Comparison of ENCODE assay signal across 20 cellular contexts in genomic region chr4:182861346-182861745, GRCh38. TPM values are rescaled to one million over a fixed set of nuclear protein-coding genes. Genes with fewer than 3 reads are reported as not detected.
A peak's percentile ranks its signal among the peaks of the same experiment; 100 is the strongest.
DNase-seq lines count a peak whose midpoint lies in the region; ATAC-seq, FAIRE-seq and TF ChIP-seq lines count a peak whose summit lies in the region.
"Had no signal": no experiment of that assay in that cellular context is flagged by ENCODE, and none has a peak within 500 bp of the region (broad histone marks: within the 10 kb centered on the region; RNA-seq: fewer than 3 reads in every experiment).

No MANE protein-coding gene starts in this region.

- H3K9me3 ChIP-seq in H1 (ENCODE audit: insufficient read depth in 2 of 2, low read depth in 1 of 2, low read length in 1 of 2) (no peaks in the 10 kb centered on the region), heart right ventricle (peaks cover 0 to 10% (median 0%) of the 10 kb centered on the region in 11 donors)
- H3K9me3 ChIP-seq: BLaER1, Caco-2 had no signal

- no peak overlapping the region for H2AK5ac ChIP-seq in H1 (ENCODE audit: low read depth, low read length)

- H3K79me1 ChIP-seq in H1 (ENCODE audit: low read depth, low read length), result no peaks in the 10 kb centered on the region

- H2BK5ac ChIP-seq in H1 (ENCODE audit: low read depth, low read length), result no peak overlapping the region

- no peak overlapping the region for H4K5ac ChIP-seq in H1 (ENCODE audit: insufficient read length, low read depth, low read length)

- H3K27me3 ChIP-seq in H7 (ENCODE audit: control insufficient read depth, insufficient read depth, low read length) (no peaks in the 10 kb centered on the region), H1 (replicated peaks in 1 of 4; ENCODE audit: control insufficient read depth in 3 of 4, extremely low read depth in 1 of 4, insufficient read depth in 3 of 4, low read length in 3 of 4) (no peaks in the 10 kb centered on the region), heart right ventricle (peaks cover 0 to 3% (median 0%) of the 10 kb centered on the region in 7 donors)
- H3K27me3 ChIP-seq: BLaER1 had no signal

- H4K91ac ChIP-seq in H1 (replicated peaks; ENCODE audit: insufficient read length, low read length), result no peak overlapping the region

- DNase-seq in H7 (peak; percentile 32), H1 (ENCODE audit: low read depth in 1 of 2, low spot score in 2 of 2) (no peak), posterior vena cava (ENCODE audit: low spot score) (peak; percentile 59), DMS79 (lab: John Stamatoyannopoulos, UW) (no peak), NCI-H446 (lab: John Stamatoyannopoulos, UW) (no peak), heart right ventricle (no peak)
- DNase-seq: Caco-2; CD4-positive, CD25-positive, alpha-beta regulatory T cell; CD8-positive, alpha-beta T cell; EL; GDM1; HCEC 1CT had no signal

- TF ChIP-seq CTCF in H1 (IDR thresholded peaks at IDR 0.05; ENCODE audit: control extremely low read depth in 1 of 3, insufficient read depth in 1 of 3, low read depth in 1 of 3, low read length in 3 of 3) (no peak), heart right ventricle (IDR thresholded peaks at IDR 0.05) (no peak)

- H2BK15ac ChIP-seq in H1 (ENCODE audit: low read length), result no peak overlapping the region

- no peak overlapping the region for H2BK120ac ChIP-seq in H1 (replicated peaks; ENCODE audit: low read depth, low read length)

- no peaks in the 10 kb centered on the region for H4K20me1 ChIP-seq in H1 (replicated peaks in 1 of 2; ENCODE audit: control insufficient read depth in 1 of 2, insufficient read depth in 2 of 2, low read length in 2 of 2)
- H4K20me1 ChIP-seq: BLaER1 had no signal

- intact Hi-C loops in posterior vena cava (cut with DNase I), result no loop called here
- intact Hi-C loops in heart right ventricle (cut with DNase I), result no loop called here

- H3K36me3 ChIP-seq in H7 (replicated peaks; ENCODE audit: control insufficient read depth, insufficient read depth, low read length) (no peaks in the 10 kb centered on the region), H1 (ENCODE audit: control insufficient read depth in 2 of 4, insufficient read depth in 4 of 4, low read length in 3 of 4) (no peaks in the 10 kb centered on the region), heart right ventricle (no peaks in the 10 kb centered on the region)
- H3K36me3 ChIP-seq: BLaER1 had no signal

- TF ChIP-seq RAD21 in H1 (IDR thresholded peaks at IDR 0.05 in 1 of 2, conservative IDR thresholded peaks at IDR 0.05 in 1 of 2; ENCODE audit: low read depth in 2 of 2, low read length in 2 of 2), result no peak

- no peak overlapping the region for H3K4ac ChIP-seq in H1 (replicated peaks; ENCODE audit: insufficient read length, low read depth, low read length)

- H3K23me2 ChIP-seq in H1 (ENCODE audit: low read depth, low read length), result no peaks in the 10 kb centered on the region

- POLR2A ChIA-PET in H1 (lab: Charles Lee; ENCODE audit: partially characterized antibody), result interaction anchor here (1.2 kb wide), 1 partner anchor 11 kb away, joined by 3 read pairs; no protein-coding TSS in a partner anchor

- H3K27ac ChIP-seq in H1 (ENCODE audit: low read depth, low read length) (no peak overlapping the region), heart right ventricle (no peak overlapping the region)
- H3K27ac ChIP-seq: 22Rv1, BLaER1, C4-2B had no signal

- no peak overlapping the region for H2AFZ ChIP-seq in H1 (ENCODE audit: low read length)

- TF ChIP-seq EP300 in H1 (IDR thresholded peaks at IDR 0.05; ENCODE audit: borderline replicate concordance in 1 of 2, low read depth in 2 of 2, low read length in 2 of 2), result no peak

- WGBS in H1 (ENCODE audit: extremely low coverage in 1 of 2, insufficient coverage in 1 of 2, insufficient read length in 1 of 2, insufficient replicate concordance in 2 of 2, low coverage in 1 of 2, low lambda C conversion rate in 2 of 2, missing lambda C conversion rate in 1 of 2), 2 experiments, result 75% methylated on average over 7 of the region's 10 CpGs; no CpG with 5 or more reads in 1 of the 2 experiments
- WGBS in heart right ventricle, 2 donors, result 82 to 85% methylated on average over 10 of the region's 10 CpGs

- no peak overlapping the region for H3K4me2 ChIP-seq in H1 (ENCODE audit: insufficient read depth in 1 of 2, low read depth in 2 of 2, low read length in 2 of 2)
- H3K4me2 ChIP-seq: GM23338 had no signal

- H3K14ac ChIP-seq in H1 (ENCODE audit: insufficient read length), result no peak overlapping the region

- H3K9ac ChIP-seq in H1 (replicated peaks in 1 of 4; ENCODE audit: extremely low read depth in 1 of 4, low read depth in 3 of 4, low read length in 3 of 4), result no peak overlapping the region
- H3K9ac ChIP-seq: BLaER1 had no signal

- no peak for TF ChIP-seq POLR2A in H1 (IDR thresholded peaks at IDR 0.05; ENCODE audit: control extremely low read depth in 1 of 2, low read depth in 2 of 2, low read length in 2 of 2)

- no peak overlapping the region for H3K4me3 ChIP-seq in H7 (ENCODE audit: insufficient read depth, low read depth, low read length)
- no peak overlapping the region for H3K4me3 ChIP-seq in H1 (ENCODE audit: extremely low read depth in 1 of 4, insufficient read depth in 2 of 4, low read depth in 3 of 4, low read length in 4 of 4)
- H3K4me3 ChIP-seq in heart right ventricle, result no peak overlapping the region
- H3K4me3 ChIP-seq: BLaER1, GM12878, GM23338 had no signal

- H3K23ac ChIP-seq in H1 (ENCODE audit: insufficient read length), result no peak overlapping the region

- no peak overlapping the region for H4K8ac ChIP-seq in H1 (ENCODE audit: extremely low read depth, insufficient read depth, low read length)

- H3K56ac ChIP-seq in H1 (replicated peaks; ENCODE audit: insufficient read length, low read depth, low read length), result no peak overlapping the region

- H3K4me1 ChIP-seq in H1 (replicated peaks in 1 of 4; ENCODE audit: control insufficient read depth in 3 of 4, insufficient read depth in 4 of 4, low read length in 3 of 4) (peaks cover 0 to 7% (median 5%) of the 10 kb centered on the region in 4 experiments; a peak in 5 of 7 replicates), heart right ventricle (peaks cover 0 to 4% (median 0%) of the 10 kb centered on the region in 9 donors)
- H3K4me1 ChIP-seq: Caco-2 had no signal

- no peaks in the 10 kb centered on the region for H3K79me2 ChIP-seq in H1 (ENCODE audit: control insufficient read depth in 1 of 2, insufficient read depth in 2 of 2, low read length in 2 of 2)

- no peak overlapping the region for H2BK20ac ChIP-seq in H1 (ENCODE audit: low read length)

- no peak overlapping the region for H3K18ac ChIP-seq in H1 (ENCODE audit: extremely low read depth, low read length)

- no peak for FAIRE-seq in H1 (lab: Jason Lieb, UNC)
- FAIRE-seq: A204.1, GM12878, GM18507, H54 had no signal

- ATAC-seq in heart right ventricle, result no peak
- ATAC-seq: CD8-positive, alpha-beta T cell; GM12878 had no signal

- H2BK12ac ChIP-seq in H1 (ENCODE audit: low read depth, low read length), result no peak overlapping the region

- CTCF ChIA-PET in H1 (lab: Charles Lee; ENCODE audit: partially characterized antibody), result interaction anchor here (0.8 to 1.2 kb wide), 3 partner anchors 14 to 19 kb away, joined by 3 to 10 read pairs (median 6); no protein-coding TSS in a partner anchor

TF ChIP-seq in H1, 55 proteins besides CTCF, POLR2A, EP300 and RAD21:
- no peak for TF ChIP-seq BRCA1 (IDR thresholded peaks at IDR 0.05; ENCODE audit: low read depth, low read length)
- no peak for TF ChIP-seq EGR1 (IDR thresholded peaks at IDR 0.05; ENCODE audit: borderline replicate concordance, low read depth, low read length)
- TF ChIP-seq KDM5A (IDR thresholded peaks at IDR 0.05; ENCODE audit: low read length), result no peak
- no peak for TF ChIP-seq MAX (IDR thresholded peaks at IDR 0.05)
- TF ChIP-seq CBX8 (IDR thresholded peaks at IDR 0.05; ENCODE audit: borderline replicate concordance, low read depth, low read length), result no peak
- no peak for TF ChIP-seq RXRA (IDR thresholded peaks at IDR 0.05; ENCODE audit: insufficient read depth, low read depth, low read length)
- TF ChIP-seq TBP (IDR thresholded peaks at IDR 0.05; ENCODE audit: low read depth, low read length), result peak; percentile 92
TF ChIP-seq in H1: peak in this region for 1.

RNA-seq across cellular contexts. Expression of gene DCTD, which starts 55.8 kb away (rescaled TPM):
- total RNA-seq in H7 (2014; rRNA removed; shearing (Covaris generic)), result 55.0 and 56.5 TPM in 2 replicates
- total RNA-seq in H1 (2021; fragmentation: NEBNext Ultra II Directional; extraction: Animal tissue kit (Norgen Biotek cat#: 25700)), result 69.4 and 69.5 TPM in 2 replicates
- polyA plus RNA-seq in H1 (2011; rRNA removed) (60.2 and 61.2 TPM in 2 replicates), heart right ventricle (10 to 100 TPM; 16.8 to 34.5 TPM)
- polyA plus RNA-seq in H1 (2011; cell fraction: cytosol; rRNA removed), result 55.4 TPM
- 55.1 TPM for polyA plus RNA-seq in H1 (2011; cell fraction: nucleus; rRNA removed)
- 56.3 to 75.6 TPM (median 62.9 TPM) in 4 replicates for polyA plus RNA-seq in H1 (2012, experiment 1 of 2)
- polyA plus RNA-seq in H1 (2012, experiment 2 of 2), result 39.2 TPM
- polyA plus RNA-seq in H1 (2013, experiment 1 of 2), result 60.0 TPM
- 61.4 TPM for polyA plus RNA-seq in H1 (2013, experiment 2 of 2)
- polyA minus RNA-seq in H1 (2011; rRNA and poly(A)+ RNA removed), result 41.0 and 75.2 TPM in 2 replicates
- 24.4 TPM for polyA minus RNA-seq in H1 (2011; cell fraction: cytosol; rRNA and poly(A)+ RNA removed)
- 37.3 TPM for polyA minus RNA-seq in H1 (2011; cell fraction: nucleus; rRNA and poly(A)+ RNA removed)
- total RNA-seq in posterior vena cava (10 to 100 TPM; 62.5 to 68.8 TPM), heart right ventricle (10 to 100 TPM; 33.9 to 53.1 (median 42.2) TPM)

Comparison
In these comparisons a context has a peak if more than half of its experiments do, and no peak if none do; other contexts are left out.
1. DNase-seq: peak in H7 (single experiment) and posterior vena cava (single experiment); none in H1 (0 of 2), DMS79 (single experiment), NCI-H446 (0 of 2) and heart right ventricle (0 of 2).